13 cellular contexts compared by ENCODE assay signal in genomic region chr11:126637800-126638175, GRCh38.
DNase-seq lines count a peak whose midpoint lies in the region; ATAC-seq and TF ChIP-seq lines count a peak whose summit lies in the region.
"Had no signal": no experiment of that assay in that cellular context is flagged by ENCODE, and none has a peak within 500 bp of the region (broad histone marks: within the 10 kb centered on the region; RNA-seq: fewer than 3 reads in every experiment).

No MANE protein-coding gene starts in this region.

- H3K4me2 ChIP-seq in GM23248 (ENCODE audit: unreplicated experiment) = peak overlapping the region; percentile 68

- H3K9me3 ChIP-seq in GM23248 (ENCODE audit: low read depth) (no peaks in the 10 kb centered on the region), adrenal gland (replicated peaks in 1 of 3) (no peaks in the 10 kb centered on the region)
- H3K9me3 ChIP-seq: lower lobe of right lung had no signal

- H3K4me1 ChIP-seq in GM23248 (ENCODE audit: insufficient read depth) (peaks cover 39% of the 10 kb centered on the region), adrenal gland (replicated peaks in 1 of 2) (no peaks in the 10 kb centered on the region)
- H3K4me1 ChIP-seq: lower lobe of right lung had no signal

- in situ Hi-C loops in GM23248 (cut with MboI) = no loop called here
- in situ Hi-C loops in astrocyte of the cerebellum (cut with HindIII; ENCODE audit: low sequenced_read_pairs) = no loop called here

- 0 to 3% methylated on average over 2 of the region's 2 CpGs for WGBS in GM23248 (ENCODE audit: low coverage in 1 of 2, low lambda C conversion rate in 2 of 2, missing lambda C conversion rate in 2 of 2), 2 experiments
- 67 to 83% (median 79%) methylated on average over 2 of the region's 2 CpGs for WGBS in adrenal gland, 4 donors

- TF ChIP-seq CTCF in astrocyte of the cerebellum (IDR thresholded peaks at IDR 0.05; ENCODE audit: low read depth, low read length, missing control alignments) (no peak), adrenal gland (IDR thresholded peaks at IDR 0.05) (no peak)

- no peaks in the 10 kb centered on the region for H3K9me2 ChIP-seq in GM23248 (ENCODE audit: insufficient read depth)

- intact Hi-C loops in adrenal gland (cut with DNase I) = no loop called here

- peak overlapping the region; percentile 40 for H3K4me3 ChIP-seq in GM23248
- H3K4me3 ChIP-seq in astrocyte of the cerebellum (ENCODE audit: low read depth, low read length) = no peak overlapping the region
- H3K4me3 ChIP-seq in adrenal gland = no peak overlapping the region
- H3K4me3 ChIP-seq: lower lobe of right lung had no signal

- H3K9ac ChIP-seq in GM23248 = peak overlapping the region; percentile 64

- H3K36me3 ChIP-seq in GM23248 (ENCODE audit: low read depth) (no peaks in the 10 kb centered on the region), adrenal gland (replicated peaks in 1 of 2) (no peaks in the 10 kb centered on the region)
- H3K36me3 ChIP-seq: lower lobe of right lung had no signal

- DNase-seq in A172 (ENCODE audit: low spot score) = peak; percentile 41
- peak; percentile 93 for DNase-seq in GM23248
- peak; percentile 97 for DNase-seq in astrocyte of the cerebellum (ENCODE audit: low read depth)
- peak; percentile 83 for DNase-seq in hepatic stellate cell (ENCODE audit: low spot score)
- DNase-seq in adrenal gland = no peak
- DNase-seq: 8988T; activated naive CD4-positive, alpha-beta T cell treated with anti-CD3 and anti-CD28 coated beads for 36 hours; lower lobe of right lung had no signal

- no peak overlapping the region for H2AFZ ChIP-seq in GM23248

- no peaks in the 10 kb centered on the region for H3K27me3 ChIP-seq in GM23248 (replicated peaks; ENCODE audit: insufficient read depth)
- H3K27me3 ChIP-seq in adrenal gland = no peaks in the 10 kb centered on the region

- no peak for TF ChIP-seq POLR2A in adrenal gland (IDR thresholded peaks at IDR 0.05)

- H3K79me2 ChIP-seq in GM23248 (ENCODE audit: insufficient read depth) = 0 out of 2 replicates have a peak, but pooled peaks cover 8% of the 10 kb centered on the region

- H4K20me1 ChIP-seq in GM23248 (ENCODE audit: insufficient read depth) = no peaks in the 10 kb centered on the region

- H3F3A ChIP-seq in GM23248 (ENCODE audit: insufficient read depth) = peaks cover 37% of the 10 kb centered on the region

- ATAC-seq in HG03439 (IDR thresholded peaks at IDR 0.05; ENCODE audit: unreplicated experiment) (no peak), GM18498 (IDR thresholded peaks at IDR 0.05; ENCODE audit: unreplicated experiment) (no peak), HG03095 (IDR thresholded peaks at IDR 0.05; ENCODE audit: unreplicated experiment) (no peak)
- ATAC-seq: lower lobe of right lung, sciatic nerve had no signal

- H3K27ac ChIP-seq in GM23248 = peak overlapping the region; percentile 93
- no peak overlapping the region for H3K27ac ChIP-seq in adrenal gland
- H3K27ac ChIP-seq: lower lobe of right lung, VCaP had no signal

Comparison
In these comparisons a context has a peak if more than half of its experiments do, and no peak if none do; other contexts are left out.
1. DNase-seq: peak in A172 (single experiment), GM23248 (single experiment), astrocyte of the cerebellum (single experiment) and hepatic stellate cell (single experiment); none in adrenal gland (0 of 7).